10 cellular contexts compared by ENCODE assay signal in the genomic region with DNA sequence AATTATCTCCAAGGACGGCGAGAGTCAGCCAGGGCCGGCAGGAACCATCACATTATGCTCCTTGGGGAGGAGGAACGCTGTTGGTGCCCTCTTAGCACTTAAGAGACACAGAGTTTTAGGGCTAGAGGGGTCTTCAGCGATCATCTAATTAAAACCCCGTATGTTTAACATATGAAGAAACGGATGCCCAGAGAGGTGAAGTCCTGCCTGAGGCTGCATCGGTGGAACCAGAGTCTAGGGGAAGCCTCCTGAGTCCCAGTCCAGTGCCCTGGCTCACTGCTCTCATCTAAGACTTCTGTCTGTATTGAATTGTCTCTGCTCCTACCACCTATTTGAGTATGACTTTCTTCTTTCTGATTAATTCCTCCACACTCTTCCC. TPM values are rescaled to one million over a fixed set of nuclear protein-coding genes. Genes with fewer than 3 reads are reported as not detected.
DNase-seq lines count a peak whose midpoint lies in the region; ATAC-seq and TF ChIP-seq lines count a peak whose summit lies in the region.
"Had no signal": no experiment of that assay in that cellular context is flagged by ENCODE, and none has a peak within 500 bp of the region (broad histone marks: within the 10 kb centered on the region; RNA-seq: fewer than 3 reads in every experiment).

No MANE protein-coding gene starts in this region.

- H3K27me3 Mint-ChIP-seq in endodermal cell (ENCODE audit: insufficient read depth) (peaks cover 44% of the 10 kb centered on the region), neural crest cell (ENCODE audit: low read depth) (peaks cover 15% of the 10 kb centered on the region)

- no peaks in the 10 kb centered on the region for H3K9me3 Mint-ChIP-seq in endodermal cell
- H3K9me3 Mint-ChIP-seq in neural crest cell, result no peaks in the 10 kb centered on the region

- H3K9me3 ChIP-seq in HUES6 (ENCODE audit: control insufficient read depth, insufficient read depth, low read depth, low read length) (no peaks in the 10 kb centered on the region), endodermal cell (ENCODE audit: control insufficient read depth, low read length) (no peaks in the 10 kb centered on the region)

- WGBS in endodermal cell (ENCODE audit: insufficient coverage in 1 of 2, insufficient read length in 1 of 2), 2 experiments, result 82 to 94% methylated on average over 6 to 8 of the region's 8 CpGs

- H3K4me3 ChIP-seq in AG10803 (ENCODE audit: low read length), result peak overlapping the region; percentile 40
- peak overlapping the region; percentile 61 for H3K4me3 ChIP-seq in HUES6 (ENCODE audit: low read depth, low read length)
- H3K4me3 ChIP-seq in endodermal cell (ENCODE audit: low read length), result no peak overlapping the region

- peaks cover 8% of the 10 kb centered on the region for H3K4me1 Mint-ChIP-seq in endodermal cell
- peaks cover 33% of the 10 kb centered on the region for H3K4me1 Mint-ChIP-seq in neural crest cell

- TF ChIP-seq CTCF in AG10803 (conservative IDR thresholded peaks at IDR 0.05; ENCODE audit: low read length) (no peak), endodermal cell (conservative IDR thresholded peaks at IDR 0.05) (no peak), neural crest cell (conservative IDR thresholded peaks at IDR 0.05) (no peak)

- no peaks in the 10 kb centered on the region for H3K36me3 ChIP-seq in HUES6 (ENCODE audit: control insufficient read depth, insufficient read depth, low read length)
- H3K36me3 ChIP-seq in endodermal cell (ENCODE audit: control insufficient read depth, insufficient read depth, low read length), result no peaks in the 10 kb centered on the region

- H3K27ac Mint-ChIP-seq in endodermal cell (no peak overlapping the region), neural crest cell (ENCODE audit: unreplicated experiment) (no peak overlapping the region)

- DNase-seq in AG10803 (ENCODE audit: low read depth), result no peak
- no peak for DNase-seq in endodermal cell
- no peak for DNase-seq in neural crest cell (ENCODE audit: low read depth, low spot score)
- DNase-seq in KG1 (lab: John Stamatoyannopoulos, UW), result no peak
- no peak for DNase-seq in activated CD4-positive, alpha-beta T cell treated with anti-CD3 and anti-CD28 coated beads for 1 hour
- no peak for DNase-seq in NCI-H2081 (lab: John Stamatoyannopoulos, UW)
- DNase-seq: activated CD4-positive, alpha-beta T cell treated with anti-CD3 and anti-CD28 coated beads, Interleukin-2, amount 50 U/mL, for 48 hours; NCI-H1694 had no signal

- H3K9ac ChIP-seq in HUES6 (ENCODE audit: low read length) (no peak overlapping the region), endodermal cell (ENCODE audit: extremely low read depth, low read length, poor library complexity, severe bottlenecking) (no peak overlapping the region)

- peak overlapping the region; percentile 48 for H3K4me3 Mint-ChIP-seq in endodermal cell
- H3K4me3 Mint-ChIP-seq in neural crest cell, result peak overlapping the region; percentile 79

- no peak for ATAC-seq in HG02763 (IDR thresholded peaks at IDR 0.05; ENCODE audit: unreplicated experiment)

- H3K4me1 ChIP-seq in HUES6 (ENCODE audit: control insufficient read depth, insufficient read depth, low read length) (peaks cover 12% of the 10 kb centered on the region), endodermal cell (ENCODE audit: control insufficient read depth, insufficient read depth, low read length) (no peaks in the 10 kb centered on the region)

- H3K27me3 ChIP-seq in HUES6 (ENCODE audit: control insufficient read depth, insufficient read depth, low read length) (peaks cover 41% of the 10 kb centered on the region), endodermal cell (ENCODE audit: control insufficient read depth, insufficient read depth, low read length, poor library complexity, severe bottlenecking) (peaks cover 51% of the 10 kb centered on the region)

- H3K27ac ChIP-seq in HUES6 (ENCODE audit: low read depth, low read length) (no peak overlapping the region), endodermal cell (ENCODE audit: low read depth, low read length) (no peak overlapping the region)

- no peaks in the 10 kb centered on the region for H3K36me3 Mint-ChIP-seq in endodermal cell (ENCODE audit: low read depth)
- H3K36me3 Mint-ChIP-seq in neural crest cell (ENCODE audit: low read depth), result no peaks in the 10 kb centered on the region

RNA-seq across cellular contexts. Expression of a gene that starts 0.7 kb away (rescaled TPM):
- total RNA-seq in endodermal cell (under 1 TPM; 0.60 to 0.77 TPM), neural crest cell (5.8 and 6.7 TPM in 2 replicates)
- 1.9 TPM for polyA plus RNA-seq in endodermal cell (2013, experiment 1 of 2)
- 1.9 TPM for polyA plus RNA-seq in endodermal cell (2013, experiment 2 of 2)
